30 cellular contexts compared by ENCODE assay signal in genomic region chr10:113619401-113619800, GRCh38. TPM values are rescaled to one million over a fixed set of nuclear protein-coding genes. Genes with fewer than 3 reads are reported as not detected.
"Had no signal": no experiment of that assay in that cellular context is flagged by ENCODE, and none has a peak within 500 bp of the region (broad histone marks: within the 10 kb centered on the region; RNA-seq: fewer than 3 reads in every experiment).

No MANE protein-coding gene starts in this region.

- H3K27ac ChIP-seq: hepatocyte, spleen, transverse colon, upper lobe of left lung, vagina had no signal

- H3K4me1 ChIP-seq: spleen, transverse colon, upper lobe of left lung, vagina had no signal

- H2AFZ ChIP-seq: hepatocyte had no signal

- H3K4me3 ChIP-seq: heart right ventricle, hepatocyte, lung, spleen, transverse colon, upper lobe of left lung, vagina had no signal

- ATAC-seq: heart right ventricle; left lobe of liver; natural killer cell; right cardiac atrium; sciatic nerve; stimulated activated effector memory CD8-positive, alpha-beta T cell treated with anti-CD3 and anti-CD28 coated beads, Interleukin-12 subunit alpha, Interleukin-12 subunit beta, amount 100 ng/mL, for 72 hours; stimulated activated naive CD8-positive, alpha-beta T cell treated with anti-CD3 and anti-CD28 coated beads, Interleukin-15, amount 100 ng/mL, for 72 hours had no signal

- H3K27me3 ChIP-seq: vagina had no signal

- DNase-seq: heart right ventricle; islet precursor cell; mesendoderm; naive B cell; natural killer cell; nephron progenitor cell; nucleus accumbens; retina; right cardiac atrium; small intestine; spleen; stimulated activated CD4-positive, alpha-beta T cell treated with anti-CD3 and anti-CD28 coated beads, Interleukin-4, amount 100 ng/mL, for 24 hours; stimulated activated naive CD4-positive, alpha-beta T cell treated with Interleukin-2 at 50 U/mL for 16 hours; stimulated activated naive CD8-positive, alpha-beta T cell treated with anti-CD3 and anti-CD28 coated beads, Interleukin-15, amount 100 ng/mL, for 72 hours; substantia nigra; transverse colon; upper lobe of left lung had no signal

- H3K36me3 ChIP-seq: spleen, transverse colon, upper lobe of left lung, vagina had no signal

- H3K9me3 ChIP-seq: heart right ventricle, spleen, transverse colon, upper lobe of left lung, vagina had no signal

- H3K4me2 ChIP-seq: hepatocyte had no signal

RNA-seq across cellular contexts. Expression of gene NRAP, which starts 44.4 kb away (rescaled TPM):
- total RNA-seq: hepatocyte, kidney epithelial cell, lung, mesothelial cell of epicardium, mononuclear cell, natural killer cell, osteoblast, progenitor cell of endocrine pancreas, sciatic nerve, temporal lobe, vagina had no signal
- polyA plus RNA-seq: urinary bladder had no signal
